ENCODE assay signal across 9 cellular contexts in genomic region chrX:118807151-118808017, GRCh38. TPM values are rescaled to one million over a fixed set of nuclear protein-coding genes. Genes with fewer than 3 reads are reported as not detected.
DNase-seq lines count a peak whose midpoint lies in the region; ATAC-seq and TF ChIP-seq lines count a peak whose summit lies in the region.
"Had no signal": no experiment of that assay in that cellular context is flagged by ENCODE, and none has a peak within 500 bp of the region (broad histone marks: within the 10 kb centered on the region; RNA-seq: fewer than 3 reads in every experiment).

No MANE protein-coding gene starts in this region.

- no peaks in the 10 kb centered on the region for H3K9me3 Mint-ChIP-seq in Calu3 (ENCODE audit: low read depth, unreplicated experiment)

- no peaks in the 10 kb centered on the region for H3K36me3 ChIP-seq in HEK293 (ENCODE audit: control insufficient read depth in 2 of 2, insufficient read depth in 1 of 2, low read length in 2 of 2)
- H3K36me3 ChIP-seq in prostate gland: no peaks in the 10 kb centered on the region
- H3K36me3 ChIP-seq: SJSA1 had no signal

- H3K36me3 Mint-ChIP-seq in Calu3 (ENCODE audit: insufficient read depth, unreplicated experiment): no peaks in the 10 kb centered on the region

- no peak overlapping the region for H3K27ac Mint-ChIP-seq in Calu3 (ENCODE audit: unreplicated experiment)

- no peaks in the 10 kb centered on the region for H3K27me3 ChIP-seq in prostate gland (replicated peaks; ENCODE audit: insufficient read depth)
- H3K27me3 ChIP-seq: SJSA1 had no signal

- CTCF ChIA-PET in Calu3 (lab: Charles Lee): interaction anchor here (0.6 to 1.3 kb wide), 3 partner anchors 162 to 180 kb away, joined by 4 to 11 read pairs (median 6); no protein-coding TSS in a partner anchor
- CTCF ChIA-PET in HEK293 (lab: Yijun Ruan, JAX): interaction anchor here (0.5 to 2.7 kb wide), 31 partner anchors 11 to 419 kb away, joined by 3 to 26 read pairs (median 4); partner anchors contain the start of gene ZCCHC12

- H3K27me3 Mint-ChIP-seq in Calu3 (ENCODE audit: unreplicated experiment): no peaks in the 10 kb centered on the region

- intact Hi-C loops in Calu3 (cut with micrococcal nuclease; ENCODE audit: unreplicated experiment) (loop anchor here (1.0 to 10.0 kb wide), 5 partner anchors 45 to 353 kb away; no protein-coding TSS in a partner anchor), prostate gland (cut with DNase I) (loop anchor here (5.0 kb wide), 1 partner anchor 165 kb away; no protein-coding TSS in a partner anchor)

- H3K4me3 ChIP-seq in HEK293 (ENCODE audit: low read depth, low read length) (no peak overlapping the region), prostate gland (no peak overlapping the region)
- H3K4me3 ChIP-seq: SJSA1 had no signal

- no peaks in the 10 kb centered on the region for H3K9me3 ChIP-seq in HEK293 (ENCODE audit: control insufficient read depth, insufficient read depth, low read depth, low read length)
- H3K9me3 ChIP-seq in prostate gland: no peaks in the 10 kb centered on the region
- H3K9me3 ChIP-seq: SJSA1 had no signal

- POLR2A ChIA-PET in HEK293 (lab: Yijun Ruan, JAX): no interaction called here

- no peaks in the 10 kb centered on the region for H3K4me1 Mint-ChIP-seq in Calu3 (ENCODE audit: low read depth, unreplicated experiment)

- no peak for TF ChIP-seq POLR2A in prostate gland (IDR thresholded peaks at IDR 0.05)

- TF ChIP-seq CTCF in Calu3 (IDR thresholded peaks at IDR 0.05; ENCODE audit: unreplicated experiment) (peak; percentile 56), HEK293 (tag by site-specific recombination; IDR thresholded peaks at IDR 0.05) (peak; percentile 79), prostate gland (IDR thresholded peaks at IDR 0.05) (peak in 3 of 4 experiments; percentile 57 to 73 (median 68))

- 60% methylated on average over 4 of the region's 4 CpGs for WGBS in prostate gland

- H3K4me1 ChIP-seq in HEK293 (ENCODE audit: control insufficient read depth, insufficient read depth, low read length) (no peaks in the 10 kb centered on the region), prostate gland (replicated peaks) (no peaks in the 10 kb centered on the region)
- H3K4me1 ChIP-seq: SJSA1 had no signal

- no TSS peak for BruUV-seq in Calu3 (replicated peaks; lab: Mats Ljungman, UMichigan)

- no peak overlapping the region for H3K4me3 Mint-ChIP-seq in Calu3 (ENCODE audit: low read depth, unreplicated experiment)

- no peak overlapping the region for H3K27ac ChIP-seq in HEK293 (ENCODE audit: extremely low read depth, low read depth, low read length)
- H3K27ac ChIP-seq in prostate gland: no peak overlapping the region
- H3K27ac ChIP-seq: SJSA1 had no signal

- ATAC-seq in HG03457 (IDR thresholded peaks at IDR 0.05; ENCODE audit: unreplicated experiment): no peak

- peak; percentile 51 for DNase-seq in Calu3
- peak; percentile 33 for DNase-seq in NCI-H526 treated with DMSO at 0.1 percent for 48 hours (lab: John Stamatoyannopoulos, UW)
- peak; percentile 35 for DNase-seq in activated T-cell treated with anti-CD3 and anti-CD28 coated beads, Interleukin-2, amount 50 U/mL, for 1 hour
- DNase-seq in globus pallidus (ENCODE audit: low spot score): peak; percentile 50
- peak; percentile 14 for DNase-seq in prostate gland (ENCODE audit: low spot score)
- no peak for DNase-seq in kidney glomerular epithelial cell (lab: John Stamatoyannopoulos, UW)

TF ChIP-seq in HEK293, 187 proteins besides CTCF, POLR2A, EP300 and RAD21:
- TF ChIP-seq ZNF654 (tag by site-specific recombination; IDR thresholded peaks at IDR 0.05; ENCODE audit: low read depth) (peak; percentile 85), YY1 (tag by site-specific recombination; IDR thresholded peaks at IDR 0.05) (peak; percentile 64; the same call in 1 of the 2 replicates), ZNF629 (tag by site-specific recombination; IDR thresholded peaks at IDR 0.05) (no peak), ZNF76 (tag by site-specific recombination; IDR thresholded peaks at IDR 0.05; ENCODE audit: borderline replicate concordance, low read depth) (no peak), YY2 (tag by site-specific recombination; IDR thresholded peaks at IDR 0.05) (0 out of 2 replicates have a peak, but pooled peaks have one; percentile 41), PRDM4 (tag by site-specific recombination; IDR thresholded peaks at IDR 0.05) (no peak), ZNF660 (tag by site-specific recombination; IDR thresholded peaks at IDR 0.05) (peak; percentile 81; the same call in 1 of the 2 replicates), ZNF155 (tag by site-specific recombination; IDR thresholded peaks at IDR 0.05) (no peak), REST (tag by site-specific recombination; IDR thresholded peaks at IDR 0.05) (no peak)

RNA-seq across cellular contexts. Expression of gene ZCCHC12, which starts 16.2 kb away (rescaled TPM):
- total RNA-seq in Calu3 (2022) (not detected in 2 replicates), prostate gland (under 1 TPM in 1 of 2 donors, not detected in 1; 0.74 TPM)
- total RNA-seq: SJSA1 had no signal
